In genomic region chr1:232667094-232667780, GRCh38 we compare ENCODE assay signal across 19 cellular contexts. TPM values are rescaled to one million over a fixed set of nuclear protein-coding genes. Genes with fewer than 3 reads are reported as not detected.
DNase-seq lines count a peak whose midpoint lies in the region; ATAC-seq and TF ChIP-seq lines count a peak whose summit lies in the region.
"Had no signal": no experiment of that assay in that cellular context is flagged by ENCODE, and none has a peak within 500 bp of the region (broad histone marks: within the 10 kb centered on the region; RNA-seq: fewer than 3 reads in every experiment).

No MANE protein-coding gene starts in this region.

- TF ChIP-seq CTCF in DND-41 (IDR thresholded peaks at IDR 0.05; ENCODE audit: borderline replicate concordance, extremely low read depth, low read length, poor library complexity, severe bottlenecking): no peak
- no peak for TF ChIP-seq CTCF in mucosa of descending colon (IDR thresholded peaks at IDR 0.05)
- no peak for TF ChIP-seq CTCF in lower leg skin (IDR thresholded peaks at IDR 0.05)
- no peak for TF ChIP-seq CTCF in dorsolateral prefrontal cortex (IDR thresholded peaks at IDR 0.05 in 54 of 56, conservative IDR thresholded peaks at IDR 0.05 in 2 of 56; ENCODE audit: low read depth in 1 of 56, partially characterized antibody in 56 of 56)

- H3K36me3 ChIP-seq in DND-41 (ENCODE audit: insufficient read depth, low read length): no peaks in the 10 kb centered on the region
- no peaks in the 10 kb centered on the region for H3K36me3 ChIP-seq in MG63
- H3K36me3 ChIP-seq in adipocyte (ENCODE audit: control insufficient read depth, insufficient read depth, low read length, severe bottlenecking): no peaks in the 10 kb centered on the region
- H3K36me3 ChIP-seq in mucosa of descending colon (ENCODE audit: low read depth): no peaks in the 10 kb centered on the region
- H3K36me3 ChIP-seq: heart right ventricle, neural progenitor cell, tibial artery had no signal

- no peak overlapping the region for H3K27ac ChIP-seq in DND-41 (ENCODE audit: low read length)
- H3K27ac ChIP-seq in dorsolateral prefrontal cortex: no peak overlapping the region
- H3K27ac ChIP-seq: heart right ventricle, neural progenitor cell, tibial artery had no signal

- H3K4me1 ChIP-seq in DND-41 (ENCODE audit: insufficient read depth, low read length) (peaks cover 7% of the 10 kb centered on the region; the same call in 1 of the 2 replicates), adipocyte (ENCODE audit: control insufficient read depth, insufficient read depth, low read length) (peaks cover 15% of the 10 kb centered on the region), mucosa of descending colon (ENCODE audit: low read depth) (no peaks in the 10 kb centered on the region)
- H3K4me1 ChIP-seq: neural progenitor cell, tibial artery had no signal

- H3K27me3 ChIP-seq in DND-41 (ENCODE audit: insufficient read depth, low read length, poor library complexity) (no peaks in the 10 kb centered on the region), MG63 (no peaks in the 10 kb centered on the region), adipocyte (replicated peaks; ENCODE audit: control insufficient read depth, insufficient read depth, low read length) (no peaks in the 10 kb centered on the region), dorsolateral prefrontal cortex (no peaks in the 10 kb centered on the region)
- H3K27me3 ChIP-seq: heart right ventricle, neural progenitor cell, tibial artery had no signal

- no peaks in the 10 kb centered on the region for H3K79me2 ChIP-seq in DND-41 (ENCODE audit: insufficient read depth, low read length)

- H2AFZ ChIP-seq in DND-41 (ENCODE audit: low read depth, low read length): no peak overlapping the region
- H2AFZ ChIP-seq: neural progenitor cell had no signal

- no peaks in the 10 kb centered on the region for H4K20me1 ChIP-seq in DND-41 (ENCODE audit: insufficient read depth, low read length)

- no peak overlapping the region for H3K4me3 ChIP-seq in DND-41 (ENCODE audit: low read depth in 1 of 2, low read length in 2 of 2)
- H3K4me3 ChIP-seq in MG63: peak overlapping the region; percentile 13; the same call in 1 of the 2 replicates
- H3K4me3 ChIP-seq in adipocyte (ENCODE audit: low read length): peak overlapping the region; percentile 58
- H3K4me3 ChIP-seq in mucosa of descending colon: no peak overlapping the region
- H3K4me3 ChIP-seq in lower leg skin (ENCODE audit: low read depth, poor library complexity, severe bottlenecking): no peak overlapping the region
- no peak overlapping the region for H3K4me3 ChIP-seq in dorsolateral prefrontal cortex
- H3K4me3 ChIP-seq: neural progenitor cell, tibial artery had no signal

- no peak overlapping the region for H3K9ac ChIP-seq in DND-41 (ENCODE audit: low read depth, low read length)
- H3K9ac ChIP-seq in adipocyte (ENCODE audit: low read length): peak overlapping the region; percentile 10
- H3K9ac ChIP-seq: neural progenitor cell had no signal

- no peak for DNase-seq in DND-41
- DNase-seq in MG63: no peak
- peak; percentile 44 for DNase-seq in adipocyte (ENCODE audit: low read depth)
- no peak for DNase-seq in mucosa of descending colon
- DNase-seq in lower leg skin (ENCODE audit: low spot score in 2 of 2): no peak
- DNase-seq in dorsolateral prefrontal cortex: no peak
- DNase-seq: activated CD4-positive, alpha-beta T cell treated with anti-CD3 and anti-CD28 coated beads, Interleukin-2, amount 50 U/mL, for 4 hours; activated naive CD4-positive, alpha-beta T cell treated with anti-CD3 and anti-CD28 coated beads, Interleukin-2, amount 10 ng/mL, durations not matched to agents 7 days and 5 days; activated T-cell treated with anti-CD3 and anti-CD28 coated beads, Interleukin-2, amount 50 U/mL, for 1 hour; CD4-positive, CD25-positive, alpha-beta regulatory T cell; erythroblast; heart right ventricle; NCI-H2081 treated with DMSO at 0.1 percent for 48 hours; NCI-H748 treated with DMSO at 0.1 percent for 48 hours; stimulated activated CD4-positive, alpha-beta T cell treated with anti-CD3 and anti-CD28 coated beads, Interleukin-12 subunit alpha, Interleukin-12 subunit beta, amount 100 ng/mL, for 4 hours; tibial artery had no signal

- H3K9me3 ChIP-seq in DND-41 (ENCODE audit: insufficient read depth, low read length, severe bottlenecking) (no peaks in the 10 kb centered on the region), MG63 (no peaks in the 10 kb centered on the region), adipocyte (ENCODE audit: control insufficient read depth, low read length) (no peaks in the 10 kb centered on the region), mucosa of descending colon (no peaks in the 10 kb centered on the region)
- H3K9me3 ChIP-seq: heart right ventricle, tibial artery had no signal

- H3K4me2 ChIP-seq in DND-41 (ENCODE audit: insufficient read depth, low read length): peak overlapping the region; percentile 20; the same call in 1 of the 2 replicates
- H3K4me2 ChIP-seq: neural progenitor cell had no signal

- TF ChIP-seq POLR2A in lower leg skin (IDR thresholded peaks at IDR 0.05): no peak

- intact Hi-C loops in mucosa of descending colon (cut with DNase I, micrococcal nuclease): no loop called here
- intact Hi-C loops in lower leg skin (cut with DNase I; ENCODE audit: low total_unique reads): no loop called here
- intact Hi-C loops in dorsolateral prefrontal cortex (cut with DNase I): no loop called here

- peak; percentile 27; the same call in 1 of the 3 replicates for ATAC-seq in DND-41 (ENCODE audit: insufficient read depth, low read depth)
- peak; percentile 28 for ATAC-seq in mucosa of descending colon
- ATAC-seq in GM18519 (IDR thresholded peaks at IDR 0.05; ENCODE audit: low FRiP score, unreplicated experiment): no peak
- ATAC-seq: heart right ventricle; stimulated activated effector memory CD8-positive, alpha-beta T cell treated with anti-CD3 and anti-CD28 coated beads, Interleukin-12 subunit alpha, Interleukin-12 subunit beta, amount 100 ng/mL, for 72 hours had no signal

- 24% methylated on average over 3 of the region's 3 CpGs for WGBS in lower leg skin, 2 donors

RNA-seq across cellular contexts. Expression of gene SIPA1L2, which starts 37.3 kb away (rescaled TPM):
- 11.4 and 16.8 TPM in 2 replicates for total RNA-seq in MG63 (2014; rRNA removed; shearing (Covaris generic); ENCODE audit: low replicate concordance)
- 10 to 100 TPM; 78.7 to 94.4 (median 79.0) TPM for total RNA-seq in mucosa of descending colon
- total RNA-seq in lower leg skin: 10 to 100 TPM in 3 of 4 donors, 1 to 10 TPM in 1; 8.9 to 22.6 (median 16.6) TPM
- 10 to 100 TPM; 24.3 to 66.4 (median 47.9) TPM for total RNA-seq in dorsolateral prefrontal cortex

Comparison
In these comparisons a context has a peak if more than half of its experiments do, and no peak if none do; other contexts are left out.
1. H3K4me3 ChIP-seq: peak in MG63 (single experiment) and adipocyte (single experiment); none in DND-41 (0 of 2), mucosa of descending colon (single experiment), lower leg skin (single experiment) and dorsolateral prefrontal cortex (0 of 59).